In the genomic region with DNA sequence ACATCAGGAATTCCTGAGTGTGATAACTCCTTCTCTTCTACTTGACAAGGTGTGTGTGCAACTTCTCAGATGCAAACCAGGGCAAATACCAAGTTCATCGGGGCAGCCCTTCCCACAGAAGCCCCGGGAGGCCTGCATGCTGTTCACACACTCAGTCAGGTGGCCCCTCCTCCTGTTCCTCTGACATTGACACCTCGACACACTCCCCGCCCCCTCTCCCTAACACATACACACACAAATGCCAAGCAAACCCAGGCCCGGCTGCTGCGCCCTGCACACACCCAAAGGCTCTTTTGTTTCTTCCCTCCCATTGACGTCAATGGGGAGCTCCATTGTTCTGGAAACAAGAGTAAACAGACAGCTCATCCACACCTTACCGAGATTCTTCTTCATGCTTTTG, we compare ENCODE assay signal across 8 cellular contexts. TPM values are rescaled to one million over a fixed set of nuclear protein-coding genes. Genes with fewer than 3 reads are reported as not detected.
DNase-seq lines count a peak whose midpoint lies in the region; ATAC-seq and TF ChIP-seq lines count a peak whose summit lies in the region.

No MANE protein-coding gene starts in this region.

- H3K4me3 ChIP-seq in SU-DHL-6 (ENCODE audit: insufficient read depth, low read length, poor library complexity, severe bottlenecking) = peak overlapping the region; percentile 61
- peak overlapping the region; percentile 74 for H3K4me3 ChIP-seq in neural progenitor cell

- H3K27ac Mint-ChIP-seq in T-helper 1 cell treated with Interleukin-12 subunit alpha and Interleukin-12 subunit beta and Interleukin-4 antibody, amounts not matched to agents 30 μg/mL and 1 μg/mL, for 36 hours = peak overlapping the region; percentile 19
- H3K27ac Mint-ChIP-seq in endothelial cell (ENCODE audit: unreplicated experiment) = peak overlapping the region; percentile 9
- no peak overlapping the region for H3K27ac Mint-ChIP-seq in neural progenitor cell

- peak overlapping the region; percentile 73 for H3K4me2 ChIP-seq in SU-DHL-6 (ENCODE audit: low read depth, low read length, poor library complexity, severe bottlenecking)
- H3K4me2 ChIP-seq in neural progenitor cell = peak overlapping the region; percentile 78

- ATAC-seq in HG03565 (IDR thresholded peaks at IDR 0.05; ENCODE audit: unreplicated experiment) = no peak
- no peak for ATAC-seq in HG03378 (IDR thresholded peaks at IDR 0.05; ENCODE audit: unreplicated experiment)

- H3K27me3 Mint-ChIP-seq in T-helper 1 cell treated with Interleukin-12 subunit alpha and Interleukin-12 subunit beta and Interleukin-4 antibody, amounts not matched to agents 30 μg/mL and 1 μg/mL, for 36 hours (ENCODE audit: low read depth) = peaks cover 4% of the 10 kb centered on the region
- H3K27me3 Mint-ChIP-seq in endothelial cell (ENCODE audit: unreplicated experiment) (peaks cover 28% of the 10 kb centered on the region), neural progenitor cell (ENCODE audit: insufficient read depth, low read depth) (peaks cover 7% of the 10 kb centered on the region)

- no peak for TF ChIP-seq CTCF in SU-DHL-6 (IDR thresholded peaks at IDR 0.05; ENCODE audit: insufficient read depth, low read length, poor library complexity, severe bottlenecking)
- no peak for TF ChIP-seq CTCF in endothelial cell (IDR thresholded peaks at IDR 0.05; ENCODE audit: unreplicated experiment)
- TF ChIP-seq CTCF in neural progenitor cell (IDR thresholded peaks at IDR 0.05) = no peak

- H3F3A ChIP-seq in SU-DHL-6 (ENCODE audit: insufficient read depth) (peaks cover 13% of the 10 kb centered on the region; the same call in 1 of the 2 replicates), neural progenitor cell (ENCODE audit: low read depth) (peaks cover 32% of the 10 kb centered on the region)

- peaks cover 33% of the 10 kb centered on the region for H3K79me2 ChIP-seq in SU-DHL-6 (ENCODE audit: insufficient read depth, low read length)
- peaks cover 9% of the 10 kb centered on the region for H3K79me2 ChIP-seq in neural progenitor cell (ENCODE audit: low read depth)

- H3K4me3 Mint-ChIP-seq in T-helper 1 cell treated with Interleukin-12 subunit alpha and Interleukin-12 subunit beta and Interleukin-4 antibody, amounts not matched to agents 30 μg/mL and 1 μg/mL, for 36 hours = peak overlapping the region; percentile 36
- H3K4me3 Mint-ChIP-seq in endothelial cell (ENCODE audit: unreplicated experiment) (peak overlapping the region; percentile 17), neural progenitor cell (peak overlapping the region; percentile 93)

- no peaks in the 10 kb centered on the region for H3K27me3 ChIP-seq in SU-DHL-6 (ENCODE audit: low read length)
- peaks cover 23% of the 10 kb centered on the region for H3K27me3 ChIP-seq in neural progenitor cell

- peaks cover 24% of the 10 kb centered on the region for H3K4me1 Mint-ChIP-seq in T-helper 1 cell treated with Interleukin-12 subunit alpha and Interleukin-12 subunit beta and Interleukin-4 antibody, amounts not matched to agents 30 μg/mL and 1 μg/mL, for 36 hours (ENCODE audit: low read depth)
- H3K4me1 Mint-ChIP-seq in endothelial cell (ENCODE audit: unreplicated experiment) = peaks cover 15% of the 10 kb centered on the region
- H3K4me1 Mint-ChIP-seq in neural progenitor cell = peaks cover 42% of the 10 kb centered on the region

- peak overlapping the region; percentile 94 for H2AFZ ChIP-seq in SU-DHL-6 (ENCODE audit: low read depth, low read length, severe bottlenecking)
- H2AFZ ChIP-seq in neural progenitor cell (replicated peaks) = no peak overlapping the region

- H3K9me2 ChIP-seq in SU-DHL-6 (replicated peaks; ENCODE audit: insufficient read depth, low read length) = no peaks in the 10 kb centered on the region

- DNase-seq in T-helper 1 cell = no peak
- peak; percentile 26 for DNase-seq in endothelial cell (ENCODE audit: low spot score)
- DNase-seq in neural progenitor cell (ENCODE audit: low spot score) = peak; percentile 73
- no peak for DNase-seq in NCI-H226

- H3K27ac ChIP-seq in SU-DHL-6 (ENCODE audit: low read depth, low read length) = no peak overlapping the region
- H3K27ac ChIP-seq in neural progenitor cell = no peak overlapping the region

- peaks cover 25% of the 10 kb centered on the region for H3K4me1 ChIP-seq in neural progenitor cell

- H4K20me1 ChIP-seq in SU-DHL-6 (ENCODE audit: low read depth, low read length) = peaks cover 7% of the 10 kb centered on the region; the same call in 1 of the 2 replicates
- peaks cover 3% of the 10 kb centered on the region for H4K20me1 ChIP-seq in neural progenitor cell (ENCODE audit: low read depth)

- H3K9me3 ChIP-seq in SU-DHL-6 (ENCODE audit: insufficient read depth, low read length) (no peaks in the 10 kb centered on the region), neural progenitor cell (ENCODE audit: low read depth) (no peaks in the 10 kb centered on the region)

- no peaks in the 10 kb centered on the region for H3K36me3 Mint-ChIP-seq in T-helper 1 cell treated with Interleukin-12 subunit alpha and Interleukin-12 subunit beta and Interleukin-4 antibody, amounts not matched to agents 30 μg/mL and 1 μg/mL, for 36 hours (ENCODE audit: low read depth)
- no peaks in the 10 kb centered on the region for H3K36me3 Mint-ChIP-seq in endothelial cell (ENCODE audit: low read depth, unreplicated experiment)
- no peaks in the 10 kb centered on the region for H3K36me3 Mint-ChIP-seq in neural progenitor cell

- peak overlapping the region; percentile 80 for H3K9ac ChIP-seq in SU-DHL-6 (ENCODE audit: low read length)
- no peak overlapping the region for H3K9ac ChIP-seq in neural progenitor cell

- H3K36me3 ChIP-seq in SU-DHL-6 (ENCODE audit: low read length) (no peaks in the 10 kb centered on the region), neural progenitor cell (no peaks in the 10 kb centered on the region)

- no peaks in the 10 kb centered on the region for H3K9me3 Mint-ChIP-seq in T-helper 1 cell treated with Interleukin-12 subunit alpha and Interleukin-12 subunit beta and Interleukin-4 antibody, amounts not matched to agents 30 μg/mL and 1 μg/mL, for 36 hours
- no peaks in the 10 kb centered on the region for H3K9me3 Mint-ChIP-seq in endothelial cell (ENCODE audit: unreplicated experiment)
- H3K9me3 Mint-ChIP-seq in neural progenitor cell = no peaks in the 10 kb centered on the region

RNA-seq across cellular contexts. Expression of gene PER2, which starts 1.7 kb away (rescaled TPM):
- total RNA-seq in endothelial cell (ENCODE audit: unreplicated experiment) (5.5 TPM), neural progenitor cell (ENCODE audit: low replicate concordance) (1.4 and 2.6 TPM in 2 replicates)

RNA-seq across cellular contexts. Expression of gene TRAF3IP1, which starts 30.2 kb away (rescaled TPM):
- 17.1 TPM for total RNA-seq in endothelial cell (ENCODE audit: unreplicated experiment)
- 8.5 and 11.2 TPM in 2 replicates for total RNA-seq in neural progenitor cell (ENCODE audit: low replicate concordance)

RNA-seq across cellular contexts. Expression of gene HES6, which starts 50.2 kb away (rescaled TPM):
- total RNA-seq in endothelial cell (ENCODE audit: unreplicated experiment) = 5.0 TPM
- 5.3 and 29.3 TPM in 2 replicates for total RNA-seq in neural progenitor cell (ENCODE audit: low replicate concordance)

Comparison
In these comparisons a context has a peak if more than half of its experiments do, and no peak if none do; other contexts are left out.
1. H3K4me3 Mint-ChIP-seq: peak in every context shown above with its lines; median percentile 93 in neural progenitor cell; 36 in T-helper 1 cell treated with Interleukin-12 subunit alpha and Interleukin-12 subunit beta and Interleukin-4 antibody, amounts not matched to agents 30 μg/mL and 1 μg/mL, for 36 hours; 17 in endothelial cell.
2. DNase-seq: peak in endothelial cell (single experiment) and neural progenitor cell (single experiment); none in T-helper 1 cell (0 of 5) and NCI-H226 (single experiment).